Comparison of ENCODE assay signal across 8 cellular contexts in the genomic region with DNA sequence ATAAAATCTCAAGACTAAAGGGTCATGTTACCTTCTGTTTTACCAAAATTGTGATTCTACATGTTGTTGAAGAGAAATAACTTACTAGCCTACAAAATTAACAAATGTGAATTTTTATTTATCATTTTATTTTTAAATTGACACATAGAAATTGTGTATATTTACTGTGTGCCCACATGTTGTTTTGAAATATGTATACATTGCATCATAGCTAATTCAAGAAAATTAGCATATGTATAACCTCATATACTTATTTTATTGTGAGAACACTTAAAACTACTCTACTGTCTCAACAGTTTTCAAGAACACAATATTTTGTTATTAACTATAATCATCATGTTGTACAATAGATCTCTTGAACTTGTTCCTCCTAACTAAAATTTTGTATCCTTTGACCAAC.
"Had no signal": no experiment of that assay in that cellular context is flagged by ENCODE, and none has a peak within 500 bp of the region (broad histone marks: within the 10 kb centered on the region; RNA-seq: fewer than 3 reads in every experiment).

No MANE protein-coding gene starts in this region.

- ATAC-seq: GM12878 had no signal

- DNase-seq: GDM1, GF-D8 had no signal

- FAIRE-seq: G401.6, GM12878, GM12891, GM12892, GM18507, GM19239 had no signal

- H3K4me3 ChIP-seq: GM12878 had no signal
